2 cellular contexts compared by ENCODE assay signal in the genomic region with DNA sequence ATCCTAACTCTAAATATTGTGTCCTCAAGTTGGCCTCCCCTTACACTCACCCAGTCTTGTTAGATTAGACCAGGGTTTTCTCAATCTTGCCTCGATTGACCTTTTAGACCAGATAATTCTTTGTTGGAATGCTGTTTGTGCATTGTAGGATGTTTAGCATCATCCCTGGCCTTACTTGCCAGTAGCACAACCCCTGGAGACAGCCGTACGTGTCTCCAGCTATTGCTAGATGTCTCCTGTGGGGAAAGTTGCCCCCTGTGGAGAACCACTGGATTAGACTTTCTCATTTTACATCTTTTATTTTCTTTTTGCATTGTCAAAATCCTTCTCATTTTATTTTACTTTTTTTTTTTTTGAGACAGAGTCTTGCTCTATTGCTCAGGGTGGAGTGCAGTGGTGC.
TF ChIP-seq lines count a peak whose summit lies in the region.

No MANE protein-coding gene starts in this region.

TF ChIP-seq in GM23338, 12 proteins besides CTCF, POLR2A, EP300 and RAD21:
- TF ChIP-seq, protein P1, sequence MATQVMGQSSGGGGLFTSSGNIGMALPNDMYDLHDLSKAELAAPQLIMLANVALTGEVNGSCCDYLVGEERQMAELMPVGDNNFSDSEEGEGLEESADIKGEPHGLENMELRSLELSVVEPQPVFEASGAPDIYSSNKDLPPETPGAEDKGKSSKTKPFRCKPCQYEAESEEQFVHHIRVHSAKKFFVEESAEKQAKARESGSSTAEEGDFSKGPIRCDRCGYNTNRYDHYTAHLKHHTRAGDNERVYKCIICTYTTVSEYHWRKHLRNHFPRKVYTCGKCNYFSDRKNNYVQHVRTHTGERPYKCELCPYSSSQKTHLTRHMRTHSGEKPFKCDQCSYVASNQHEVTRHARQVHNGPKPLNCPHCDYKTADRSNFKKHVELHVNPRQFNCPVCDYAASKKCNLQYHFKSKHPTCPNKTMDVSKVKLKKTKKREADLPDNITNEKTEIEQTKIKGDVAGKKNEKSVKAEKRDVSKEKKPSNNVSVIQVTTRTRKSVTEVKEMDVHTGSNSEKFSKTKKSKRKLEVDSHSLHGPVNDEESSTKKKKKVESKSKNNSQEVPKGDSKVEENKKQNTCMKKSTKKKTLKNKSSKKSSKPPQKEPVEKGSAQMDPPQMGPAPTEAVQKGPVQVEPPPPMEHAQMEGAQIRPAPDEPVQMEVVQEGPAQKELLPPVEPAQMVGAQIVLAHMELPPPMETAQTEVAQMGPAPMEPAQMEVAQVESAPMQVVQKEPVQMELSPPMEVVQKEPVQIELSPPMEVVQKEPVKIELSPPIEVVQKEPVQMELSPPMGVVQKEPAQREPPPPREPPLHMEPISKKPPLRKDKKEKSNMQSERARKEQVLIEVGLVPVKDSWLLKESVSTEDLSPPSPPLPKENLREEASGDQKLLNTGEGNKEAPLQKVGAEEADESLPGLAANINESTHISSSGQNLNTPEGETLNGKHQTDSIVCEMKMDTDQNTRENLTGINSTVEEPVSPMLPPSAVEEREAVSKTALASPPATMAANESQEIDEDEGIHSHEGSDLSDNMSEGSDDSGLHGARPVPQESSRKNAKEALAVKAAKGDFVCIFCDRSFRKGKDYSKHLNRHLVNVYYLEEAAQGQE (IDR thresholded peaks at IDR 0.05; ENCODE audit: unreplicated experiment), result no peak
- TF ChIP-seq STAT1 (IDR thresholded peaks at IDR 0.05; ENCODE audit: unreplicated experiment), result no peak
- no peak for TF ChIP-seq ZNF114 (CRISPR knock-in tag; IDR thresholded peaks at IDR 0.05)
- TF ChIP-seq CREB1 (CRISPR knock-in tag; IDR thresholded peaks at IDR 0.05; ENCODE audit: low read depth), result no peak
- TF ChIP-seq, protein P2, sequence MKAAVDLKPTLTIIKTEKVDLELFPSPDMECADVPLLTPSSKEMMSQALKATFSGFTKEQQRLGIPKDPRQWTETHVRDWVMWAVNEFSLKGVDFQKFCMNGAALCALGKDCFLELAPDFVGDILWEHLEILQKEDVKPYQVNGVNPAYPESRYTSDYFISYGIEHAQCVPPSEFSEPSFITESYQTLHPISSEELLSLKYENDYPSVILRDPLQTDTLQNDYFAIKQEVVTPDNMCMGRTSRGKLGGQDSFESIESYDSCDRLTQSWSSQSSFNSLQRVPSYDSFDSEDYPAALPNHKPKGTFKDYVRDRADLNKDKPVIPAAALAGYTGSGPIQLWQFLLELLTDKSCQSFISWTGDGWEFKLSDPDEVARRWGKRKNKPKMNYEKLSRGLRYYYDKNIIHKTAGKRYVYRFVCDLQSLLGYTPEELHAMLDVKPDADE (IDR thresholded peaks at IDR 0.05), result no peak
- no peak for TF ChIP-seq EZH2 (IDR thresholded peaks at IDR 0.05; ENCODE audit: low read depth, unreplicated experiment)

TF ChIP-seq in SK-N-SH, 30 proteins besides CTCF, POLR2A, EP300 and RAD21:
- TF ChIP-seq POLR2AphosphoS5 (IDR thresholded peaks at IDR 0.05; ENCODE audit: low read depth, low read length), result no peak
- TF ChIP-seq NRF1 (IDR thresholded peaks at IDR 0.05; ENCODE audit: low read depth, low read length), result no peak
- TF ChIP-seq, protein P3, sequence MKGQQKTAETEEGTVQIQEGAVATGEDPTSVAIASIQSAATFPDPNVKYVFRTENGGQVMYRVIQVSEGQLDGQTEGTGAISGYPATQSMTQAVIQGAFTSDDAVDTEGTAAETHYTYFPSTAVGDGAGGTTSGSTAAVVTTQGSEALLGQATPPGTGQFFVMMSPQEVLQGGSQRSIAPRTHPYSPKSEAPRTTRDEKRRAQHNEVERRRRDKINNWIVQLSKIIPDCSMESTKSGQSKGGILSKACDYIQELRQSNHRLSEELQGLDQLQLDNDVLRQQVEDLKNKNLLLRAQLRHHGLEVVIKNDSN (IDR thresholded peaks at IDR 0.05; ENCODE audit: borderline replicate concordance, low read depth), result no peak
- no peak for TF ChIP-seq TCF12 (IDR thresholded peaks at IDR 0.05)
- TF ChIP-seq SIN3A (IDR thresholded peaks at IDR 0.05; ENCODE audit: borderline replicate concordance, low read depth, low read length), result no peak
- no peak for TF ChIP-seq RXRA (IDR thresholded peaks at IDR 0.05; ENCODE audit: borderline replicate concordance, low read depth)
- TF ChIP-seq GATA2 (CRISPR knock-in tag; IDR thresholded peaks at IDR 0.05), result no peak
- TF ChIP-seq, protein P4, sequence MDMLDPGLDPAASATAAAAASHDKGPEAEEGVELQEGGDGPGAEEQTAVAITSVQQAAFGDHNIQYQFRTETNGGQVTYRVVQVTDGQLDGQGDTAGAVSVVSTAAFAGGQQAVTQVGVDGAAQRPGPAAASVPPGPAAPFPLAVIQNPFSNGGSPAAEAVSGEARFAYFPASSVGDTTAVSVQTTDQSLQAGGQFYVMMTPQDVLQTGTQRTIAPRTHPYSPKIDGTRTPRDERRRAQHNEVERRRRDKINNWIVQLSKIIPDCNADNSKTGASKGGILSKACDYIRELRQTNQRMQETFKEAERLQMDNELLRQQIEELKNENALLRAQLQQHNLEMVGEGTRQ (IDR thresholded peaks at IDR 0.05; ENCODE audit: borderline replicate concordance, low read depth, low read length), result no peak
- no peak for TF ChIP-seq FOXM1 (IDR thresholded peaks at IDR 0.05; ENCODE audit: low read depth)
- no peak for TF ChIP-seq FOSL2 (IDR thresholded peaks at IDR 0.05; ENCODE audit: borderline replicate concordance, low read depth)
- TF ChIP-seq NFIC (IDR thresholded peaks at IDR 0.05; ENCODE audit: borderline replicate concordance), result no peak
TF ChIP-seq in SK-N-SH: peak in this region for 0.
